Comparison of ENCODE assay signal across 1 cellular context in the genomic region with DNA sequence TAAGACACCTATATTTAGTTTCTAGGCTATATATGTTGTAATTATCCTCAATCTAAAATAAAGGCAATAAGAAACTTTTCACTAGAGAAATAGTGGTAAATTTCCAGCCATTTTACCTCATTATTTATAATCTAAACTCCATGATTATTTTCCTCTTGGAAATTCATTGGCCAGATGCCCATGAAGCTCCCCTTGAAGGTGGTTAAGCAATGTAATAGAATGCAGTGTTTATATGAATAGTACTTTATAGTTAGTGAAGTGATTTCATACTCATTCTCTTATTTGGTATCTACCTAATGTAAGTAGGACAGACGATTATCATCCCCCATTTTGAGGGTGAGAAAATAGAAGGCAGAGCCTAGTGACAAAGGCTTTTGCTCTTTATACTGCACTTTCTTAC.
TF ChIP-seq lines count a peak whose summit lies in the region.

No MANE protein-coding gene starts in this region.

TF ChIP-seq in IMR-90, 13 proteins besides CTCF, POLR2A, EP300 and RAD21:
- TF ChIP-seq, protein P1, sequence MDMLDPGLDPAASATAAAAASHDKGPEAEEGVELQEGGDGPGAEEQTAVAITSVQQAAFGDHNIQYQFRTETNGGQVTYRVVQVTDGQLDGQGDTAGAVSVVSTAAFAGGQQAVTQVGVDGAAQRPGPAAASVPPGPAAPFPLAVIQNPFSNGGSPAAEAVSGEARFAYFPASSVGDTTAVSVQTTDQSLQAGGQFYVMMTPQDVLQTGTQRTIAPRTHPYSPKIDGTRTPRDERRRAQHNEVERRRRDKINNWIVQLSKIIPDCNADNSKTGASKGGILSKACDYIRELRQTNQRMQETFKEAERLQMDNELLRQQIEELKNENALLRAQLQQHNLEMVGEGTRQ (IDR thresholded peaks at IDR 0.05; ENCODE audit: low read depth, low read length) = no peak
- TF ChIP-seq CEBPB (IDR thresholded peaks at IDR 0.05; ENCODE audit: low read depth, low read length) = peak; percentile 68
